ENCODE assay signal across 11 cellular contexts in genomic region chr20:51631953-51632352, GRCh38.
A peak's percentile ranks its signal among the peaks of the same experiment; 100 is the strongest.
DNase-seq lines count a peak whose midpoint lies in the region; ATAC-seq, FAIRE-seq and TF ChIP-seq lines count a peak whose summit lies in the region.
"Had no signal": no experiment of that assay in that cellular context is flagged by ENCODE, and none has a peak within 500 bp of the region (broad histone marks: within the 10 kb centered on the region; RNA-seq: fewer than 3 reads in every experiment).

No MANE protein-coding gene starts in this region.

- peaks cover 65% of the 10 kb centered on the region for H3K36me3 ChIP-seq in Loucy (ENCODE audit: insufficient read depth, low read length)
- H3K36me3 ChIP-seq in astrocyte (ENCODE audit: insufficient read depth, low read length), result peaks cover 3% of the 10 kb centered on the region
- H3K36me3 ChIP-seq in lung (ENCODE audit: control insufficient read depth in 2 of 2, insufficient read depth in 2 of 2, low read length in 2 of 2), result peaks cover 0 to 8% of the 10 kb centered on the region in 2 donors
- H3K36me3 ChIP-seq in suprapubic skin, result peaks cover 10% of the 10 kb centered on the region

- no peaks in the 10 kb centered on the region for H3K27me3 Mint-ChIP-seq in astrocyte (ENCODE audit: low read depth, unreplicated experiment)

- no peaks in the 10 kb centered on the region for H3K9me3 Mint-ChIP-seq in astrocyte (ENCODE audit: unreplicated experiment)
- H3K9me3 Mint-ChIP-seq: activated naive CD4-positive, alpha-beta T cell treated with anti-CD3 and anti-CD28 coated beads, Interleukin-2, amount 10 ng/mL, durations not matched to agents 7 days and 5 days had no signal

- no peaks in the 10 kb centered on the region for H3K27me3 ChIP-seq in Loucy (ENCODE audit: insufficient read depth, low read length, poor library complexity, severe bottlenecking)
- H3K27me3 ChIP-seq in astrocyte (ENCODE audit: insufficient read depth, low read length), result no peaks in the 10 kb centered on the region
- H3K27me3 ChIP-seq in lung (ENCODE audit: control insufficient read depth, insufficient read depth), result no peaks in the 10 kb centered on the region
- no peaks in the 10 kb centered on the region for H3K27me3 ChIP-seq in suprapubic skin

- DNase-seq in astrocyte (ENCODE audit: low read depth) (no peak), lung (ENCODE audit: low spot score) (no peak), suprapubic skin (ENCODE audit: low spot score in 2 of 2) (no peak), amygdala (lab: John Stamatoyannopoulos, UW) (no peak)
- DNase-seq: NCI-H2029; stimulated activated CD4-positive, alpha-beta T cell treated with anti-CD3 and anti-CD28 coated beads, Interleukin-12 subunit alpha, Interleukin-12 subunit beta, amount 100 ng/mL, for 4 hours had no signal

- H3K27ac Mint-ChIP-seq in astrocyte (ENCODE audit: unreplicated experiment), result no peak overlapping the region
- H3K27ac Mint-ChIP-seq: activated naive CD4-positive, alpha-beta T cell treated with anti-CD3 and anti-CD28 coated beads, Interleukin-2, amount 10 ng/mL, durations not matched to agents 7 days and 5 days had no signal

- H3K4me3 ChIP-seq in Loucy (ENCODE audit: low read length, poor library complexity, severe bottlenecking) (no peak overlapping the region), astrocyte (ENCODE audit: insufficient read depth, low read depth, low read length) (peak overlapping the region; percentile 6), lung (no peak overlapping the region), suprapubic skin (no peak overlapping the region)
- H3K4me3 ChIP-seq: HAP-1 had no signal

- TF ChIP-seq POLR2A in suprapubic skin (IDR thresholded peaks at IDR 0.05), result no peak

- no peak overlapping the region for H2AFZ ChIP-seq in Loucy (ENCODE audit: low read length)
- H2AFZ ChIP-seq in astrocyte (ENCODE audit: low read depth, low read length), result peak overlapping the region; percentile 65

- H3K4me1 ChIP-seq in Loucy (ENCODE audit: insufficient read depth, low read length, poor library complexity, severe bottlenecking) (peaks cover 36% of the 10 kb centered on the region), astrocyte (ENCODE audit: insufficient read depth, low read length) (peaks cover 36% of the 10 kb centered on the region), lung (ENCODE audit: control insufficient read depth in 2 of 2, insufficient read depth in 2 of 2, low read length in 2 of 2) (peaks cover 3 to 17% of the 10 kb centered on the region in 2 donors), suprapubic skin (peaks cover 23% of the 10 kb centered on the region)
- H3K4me1 ChIP-seq: HAP-1 had no signal

- no peaks in the 10 kb centered on the region for H3K9me2 ChIP-seq in Loucy (replicated peaks; ENCODE audit: low read depth, low read length)

- H3K4me2 ChIP-seq in Loucy (ENCODE audit: low read depth, low read length, poor library complexity, severe bottlenecking), result peak overlapping the region; percentile 88
- peak overlapping the region; percentile 70 for H3K4me2 ChIP-seq in astrocyte (ENCODE audit: low read length)

- peaks cover 5% of the 10 kb centered on the region for H3K36me3 Mint-ChIP-seq in astrocyte (ENCODE audit: low read depth, unreplicated experiment)
- H3K36me3 Mint-ChIP-seq: activated naive CD4-positive, alpha-beta T cell treated with anti-CD3 and anti-CD28 coated beads, Interleukin-2, amount 10 ng/mL, durations not matched to agents 7 days and 5 days had no signal

- no peak overlapping the region for H3K9ac ChIP-seq in Loucy (ENCODE audit: low read depth, low read length, poor library complexity, severe bottlenecking)
- peak overlapping the region; percentile 85 for H3K9ac ChIP-seq in astrocyte (ENCODE audit: low read length)

- WGBS in lung, 2 donors, result 92 to 97% methylated on average over 6 of the region's 6 CpGs
- WGBS in suprapubic skin, result 93% methylated on average over 6 of the region's 6 CpGs

- H3F3A ChIP-seq in Loucy (ENCODE audit: low read depth), result peaks cover 10% of the 10 kb centered on the region

- H4K20me1 ChIP-seq in Loucy (ENCODE audit: insufficient read depth, low read length, poor library complexity, severe bottlenecking) (peaks cover 37% of the 10 kb centered on the region), astrocyte (ENCODE audit: insufficient read depth, low read length) (no peaks in the 10 kb centered on the region)

- no peaks in the 10 kb centered on the region for H3K9me3 ChIP-seq in Loucy (ENCODE audit: insufficient read depth, low read depth, low read length)
- no peaks in the 10 kb centered on the region for H3K9me3 ChIP-seq in astrocyte (ENCODE audit: insufficient read depth, low read depth, low read length)
- H3K9me3 ChIP-seq in lung (ENCODE audit: control insufficient read depth in 2 of 2, insufficient read depth in 1 of 2, low read length in 1 of 2), result no peaks in the 10 kb centered on the region
- no peaks in the 10 kb centered on the region for H3K9me3 ChIP-seq in suprapubic skin
- H3K9me3 ChIP-seq: HAP-1 had no signal

- ATAC-seq in lung (ENCODE audit: insufficient read depth, low FRiP score), result no peak
- no peak for ATAC-seq in GM18519 (IDR thresholded peaks at IDR 0.05; ENCODE audit: low FRiP score, unreplicated experiment)
- ATAC-seq in GM21515 (IDR thresholded peaks at IDR 0.05; ENCODE audit: unreplicated experiment), result no peak

- H3K27ac ChIP-seq in astrocyte (ENCODE audit: low read depth, low read length), result peak overlapping the region; percentile 99
- peak overlapping the region; percentile 22 to 84 for H3K27ac ChIP-seq in lung (ENCODE audit: low read depth in 1 of 2, low read length in 1 of 2)
- peak overlapping the region; percentile 80 for H3K27ac ChIP-seq in suprapubic skin

- TF ChIP-seq CTCF in Loucy (conservative IDR thresholded peaks at IDR 0.05; ENCODE audit: low read length), result no peak
- TF ChIP-seq CTCF in astrocyte (IDR thresholded peaks at IDR 0.05; ENCODE audit: insufficient read depth, low read depth, low read length), result no peak
- TF ChIP-seq CTCF in lung (IDR thresholded peaks at IDR 0.05; ENCODE audit: control extremely low read depth, extremely low read depth), result no peak
- TF ChIP-seq CTCF in suprapubic skin (IDR thresholded peaks at IDR 0.05), result no peak

- peaks cover 54% of the 10 kb centered on the region for H3K79me2 ChIP-seq in Loucy (ENCODE audit: insufficient read depth, low read length)
- H3K79me2 ChIP-seq in astrocyte (ENCODE audit: insufficient read depth, low read length), result peaks cover 4% of the 10 kb centered on the region

- no peak for TF ChIP-seq EP300 in suprapubic skin (IDR thresholded peaks at IDR 0.05)

- no peak overlapping the region for H3K4me3 Mint-ChIP-seq in astrocyte (ENCODE audit: unreplicated experiment)
- H3K4me3 Mint-ChIP-seq: activated naive CD4-positive, alpha-beta T cell treated with anti-CD3 and anti-CD28 coated beads, Interleukin-2, amount 10 ng/mL, durations not matched to agents 7 days and 5 days had no signal

- peaks cover 10% of the 10 kb centered on the region for H3K4me1 Mint-ChIP-seq in astrocyte (ENCODE audit: low read depth, unreplicated experiment)

- FAIRE-seq in astrocyte (lab: Jason Lieb, UNC), result no peak
